Comparison of ENCODE assay signal across 12 cellular contexts in the genomic region with DNA sequence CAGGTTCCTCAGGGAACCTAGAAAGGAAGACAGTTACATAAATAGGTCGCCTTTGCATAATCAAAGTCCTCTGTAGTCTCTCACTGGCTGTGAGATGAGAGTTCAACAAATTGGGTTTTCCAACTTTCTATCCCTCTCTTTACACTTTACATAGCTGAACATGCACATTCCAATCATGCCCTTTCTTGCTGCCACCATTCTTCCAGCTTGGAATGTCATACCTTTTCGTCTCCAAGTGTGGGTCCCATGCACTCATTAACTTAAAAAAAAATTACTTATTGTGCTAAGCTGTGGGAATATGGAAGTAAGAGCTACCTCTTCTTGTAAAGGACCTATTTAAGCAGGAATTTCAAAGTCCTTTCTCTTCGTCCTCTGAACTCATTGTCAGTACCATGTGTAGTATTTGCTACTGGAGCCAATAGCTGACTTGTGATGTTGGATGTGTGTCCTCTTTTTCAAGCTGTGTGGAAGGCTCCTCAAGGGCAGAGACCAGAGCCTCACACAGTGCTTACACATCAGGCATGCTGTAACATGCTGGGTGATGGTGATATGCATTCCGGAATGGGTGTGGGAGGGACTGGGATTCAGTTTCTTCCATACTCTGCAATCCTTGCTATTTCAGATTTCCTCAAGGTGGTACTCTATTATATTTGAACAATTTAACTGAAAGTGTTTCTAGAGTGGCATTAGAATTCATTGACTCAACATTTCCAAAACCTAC. TPM values are rescaled to one million over a fixed set of nuclear protein-coding genes. Genes with fewer than 3 reads are reported as not detected.
DNase-seq lines count a peak whose midpoint lies in the region; ATAC-seq and TF ChIP-seq lines count a peak whose summit lies in the region.
"Had no signal": no experiment of that assay in that cellular context is flagged by ENCODE, and none has a peak within 500 bp of the region (broad histone marks: within the 10 kb centered on the region; RNA-seq: fewer than 3 reads in every experiment).

No MANE protein-coding gene starts in this region.

- H3K27ac Mint-ChIP-seq in stimulated activated naive CD8-positive, alpha-beta T cell treated with anti-CD3 and anti-CD28 coated beads, Interleukin-15, Interleukin-2, amounts not matched to agents 100 ng/mL and 50 ng/mL, for 24 hours = peak overlapping the region; percentile 86
- H3K27ac Mint-ChIP-seq in type B pancreatic cell = peak overlapping the region; percentile 83

- no peak for DNase-seq in stimulated activated naive CD8-positive, alpha-beta T cell treated with anti-CD3 and anti-CD28 coated beads, Interleukin-15, Interleukin-2, amounts not matched to agents 100 U/mL and 50 U/mL, for 24 hours
- DNase-seq in amniotic epithelial cell (ENCODE audit: low read depth) (peak; percentile 50), type B pancreatic cell (ENCODE audit: extremely low spot score, unreplicated experiment) (no peak), COLO668 (lab: John Stamatoyannopoulos, UW; ENCODE audit: unreplicated experiment) (no peak)
- no peak for DNase-seq in stimulated activated CD4-positive, alpha-beta T cell treated with anti-CD3 and anti-CD28 coated beads, Interleukin-12 subunit alpha, Interleukin-12 subunit beta, amount 100 ng/mL, for 4 hours
- DNase-seq: amniotic stem cell, cortex of kidney, NCI-H2107, SJCRH30 had no signal

- H3K4me3 ChIP-seq in iPS-18c (ENCODE audit: insufficient read depth, low read depth, low read length) = peak overlapping the region; percentile 10; the same call in 1 of the 2 replicates
- H3K4me3 ChIP-seq: SJCRH30 had no signal

- no peak for TF ChIP-seq CTCF in type B pancreatic cell (conservative IDR thresholded peaks at IDR 0.05)

- no peaks in the 10 kb centered on the region for H3K9me3 ChIP-seq in iPS-18c (ENCODE audit: control insufficient read depth, insufficient read depth, low read length)
- H3K9me3 ChIP-seq: SJCRH30 had no signal

- peaks cover 92% of the 10 kb centered on the region for H3K4me1 Mint-ChIP-seq in stimulated activated naive CD8-positive, alpha-beta T cell treated with anti-CD3 and anti-CD28 coated beads, Interleukin-15, Interleukin-2, amounts not matched to agents 100 ng/mL and 50 ng/mL, for 24 hours (ENCODE audit: low read depth)
- H3K4me1 Mint-ChIP-seq in type B pancreatic cell (ENCODE audit: unreplicated experiment) = peaks cover 34% of the 10 kb centered on the region

- no peaks in the 10 kb centered on the region for H3K9me3 Mint-ChIP-seq in stimulated activated naive CD8-positive, alpha-beta T cell treated with anti-CD3 and anti-CD28 coated beads, Interleukin-15, Interleukin-2, amounts not matched to agents 100 ng/mL and 50 ng/mL, for 24 hours
- peaks cover 6% of the 10 kb centered on the region for H3K9me3 Mint-ChIP-seq in type B pancreatic cell

- peaks cover 72% of the 10 kb centered on the region for H3K36me3 Mint-ChIP-seq in stimulated activated naive CD8-positive, alpha-beta T cell treated with anti-CD3 and anti-CD28 coated beads, Interleukin-15, Interleukin-2, amounts not matched to agents 100 ng/mL and 50 ng/mL, for 24 hours (ENCODE audit: low read depth)
- peaks cover 40% of the 10 kb centered on the region for H3K36me3 Mint-ChIP-seq in type B pancreatic cell

- peak overlapping the region; percentile 52 for H3K4me3 Mint-ChIP-seq in stimulated activated naive CD8-positive, alpha-beta T cell treated with anti-CD3 and anti-CD28 coated beads, Interleukin-15, Interleukin-2, amounts not matched to agents 100 ng/mL and 50 ng/mL, for 24 hours
- H3K4me3 Mint-ChIP-seq in type B pancreatic cell = peak overlapping the region; percentile 63

- no peak for ATAC-seq in stimulated activated naive CD8-positive, alpha-beta T cell treated with anti-CD3 and anti-CD28 coated beads, Interleukin-15, Interleukin-2, amounts not matched to agents 100 U/mL and 50 U/mL, for 24 hours
- no peak for ATAC-seq in HG02588 (IDR thresholded peaks at IDR 0.05; ENCODE audit: unreplicated experiment)

- H3K27me3 Mint-ChIP-seq in stimulated activated naive CD8-positive, alpha-beta T cell treated with anti-CD3 and anti-CD28 coated beads, Interleukin-15, Interleukin-2, amounts not matched to agents 100 ng/mL and 50 ng/mL, for 24 hours = no peaks in the 10 kb centered on the region
- H3K27me3 Mint-ChIP-seq in type B pancreatic cell = no peaks in the 10 kb centered on the region

RNA-seq across cellular contexts. Expression of a gene that starts 7.1 kb away (rescaled TPM):
- 33.1 and 35.6 TPM in 2 replicates for total RNA-seq in type B pancreatic cell (ENCODE audit: low replicate concordance)

RNA-seq across cellular contexts. Expression of a gene that starts 7.2 kb away (rescaled TPM):
- total RNA-seq in type B pancreatic cell (ENCODE audit: low replicate concordance) = 267 and 448 TPM in 2 replicates
